ENCODE assay signal across 18 cellular contexts in genomic region chrX:8083276-8083675, GRCh38.
A peak's percentile ranks its signal among the peaks of the same experiment; 100 is the strongest.
DNase-seq lines count a peak whose midpoint lies in the region; ATAC-seq and TF ChIP-seq lines count a peak whose summit lies in the region.
"Had no signal": no experiment of that assay in that cellular context is flagged by ENCODE, and none has a peak within 500 bp of the region (broad histone marks: within the 10 kb centered on the region; RNA-seq: fewer than 3 reads in every experiment).

No MANE protein-coding gene starts in this region.

- no peak overlapping the region for H3K4me3 Mint-ChIP-seq in mesothelial cell of epicardium
- H3K4me3 Mint-ChIP-seq: CD4-positive, CD25-positive, alpha-beta regulatory T cell had no signal

- H3K27me3 ChIP-seq in A673 (replicated peaks; ENCODE audit: insufficient read depth, low read depth, low read length, poor library complexity) (no peaks in the 10 kb centered on the region), esophagus muscularis mucosa (no peaks in the 10 kb centered on the region)

- BruUV-seq in A673 (replicated peaks; lab: Mats Ljungman, UMichigan) = no TSS peak

- POLR2A ChIA-PET in A673 (lab: Charles Lee; ENCODE audit: low non-redundant PET) = interaction anchor here (0.7 kb wide), 1 partner anchor 14 kb away, joined by 4 read pairs; no protein-coding TSS in a partner anchor

- no peak for TF ChIP-seq CTCF in A673 (conservative IDR thresholded peaks at IDR 0.05; ENCODE audit: low read depth, low read length)
- TF ChIP-seq CTCF in esophagus muscularis mucosa (IDR thresholded peaks at IDR 0.05) = no peak
- no peak for TF ChIP-seq CTCF in mesothelial cell of epicardium (IDR thresholded peaks at IDR 0.05; ENCODE audit: unreplicated experiment)

- peaks cover 33% of the 10 kb centered on the region for H3K4me1 Mint-ChIP-seq in mesothelial cell of epicardium
- H3K4me1 Mint-ChIP-seq: CD4-positive, CD25-positive, alpha-beta regulatory T cell had no signal

- peaks cover 4% of the 10 kb centered on the region for H3K27me3 Mint-ChIP-seq in mesothelial cell of epicardium (ENCODE audit: low read depth)
- H3K27me3 Mint-ChIP-seq: CD4-positive, CD25-positive, alpha-beta regulatory T cell had no signal

- TF ChIP-seq POLR2A in esophagus muscularis mucosa (IDR thresholded peaks at IDR 0.05; ENCODE audit: low read depth) = no peak

- H3K9me3 ChIP-seq in A673 (ENCODE audit: low read depth, low read length, poor library complexity, severe bottlenecking) (no peaks in the 10 kb centered on the region), esophagus muscularis mucosa (no peaks in the 10 kb centered on the region)

- H3K4me3 ChIP-seq in A673 (ENCODE audit: low read depth, low read length, poor library complexity, severe bottlenecking) (no peak overlapping the region), esophagus muscularis mucosa (no peak overlapping the region)

- no peaks in the 10 kb centered on the region for H3K4me1 ChIP-seq in A673 (ENCODE audit: insufficient read depth, low read length, poor library complexity, severe bottlenecking)
- H3K4me1 ChIP-seq in esophagus muscularis mucosa = peaks cover 0 to 15% (median 4%) of the 10 kb centered on the region in 4 donors

- TF ChIP-seq EP300 in esophagus muscularis mucosa (IDR thresholded peaks at IDR 0.05) = no peak

- CTCF ChIA-PET in A673 (lab: Charles Lee) = no interaction called here

- peak; percentile 4 for DNase-seq in A673 (ENCODE audit: low spot score)
- peak; percentile 81 for DNase-seq in amniotic epithelial cell (ENCODE audit: low read depth)
- DNase-seq in esophagus muscularis mucosa (ENCODE audit: extremely low spot score) = no peak
- no peak for DNase-seq in mesothelial cell of epicardium (ENCODE audit: low spot score in 2 of 2, unreplicated experiment in 2 of 2)
- DNase-seq in UCSD-AML1 (lab: John Stamatoyannopoulos, UW; ENCODE audit: unreplicated experiment) = no peak
- no peak for DNase-seq in dermis blood vessel endothelial cell
- DNase-seq: ACHN; CD4-positive, CD25-positive, alpha-beta regulatory T cell; DMS53; HCEC 1CT; NCI-H1048; NCI-H446 treated with DMSO at 0.1 percent for 48 hours; NCI-H526 treated with DMSO at 0.1 percent for 48 hours; RPMI8226; SHP77 had no signal

- H3K36me3 ChIP-seq in A673 (ENCODE audit: insufficient read depth, low read length, poor library complexity, severe bottlenecking) (no peaks in the 10 kb centered on the region), esophagus muscularis mucosa (no peaks in the 10 kb centered on the region)

- WGBS in esophagus muscularis mucosa = 30% methylated on average over 3 of the region's 3 CpGs

- no peaks in the 10 kb centered on the region for H3K36me3 Mint-ChIP-seq in mesothelial cell of epicardium
- H3K36me3 Mint-ChIP-seq: CD4-positive, CD25-positive, alpha-beta regulatory T cell had no signal

- peak overlapping the region; percentile 82 for H3K27ac Mint-ChIP-seq in mesothelial cell of epicardium
- H3K27ac Mint-ChIP-seq: CD4-positive, CD25-positive, alpha-beta regulatory T cell had no signal

- no peak overlapping the region for H3K27ac ChIP-seq in A673 (ENCODE audit: low read depth, low read length, poor library complexity, severe bottlenecking)
- peak overlapping the region in 3 of 4 donors; percentile 40 to 54 (median 43) for H3K27ac ChIP-seq in esophagus muscularis mucosa (replicated peaks in 1 of 4)
- H3K27ac ChIP-seq: 22Rv1 had no signal

- ATAC-seq in HG02759 (IDR thresholded peaks at IDR 0.05; ENCODE audit: unreplicated experiment) = no peak
- ATAC-seq in HG02840 (IDR thresholded peaks at IDR 0.05; ENCODE audit: low FRiP score, unreplicated experiment) = no peak

- peaks cover 4% of the 10 kb centered on the region for H3K9me3 Mint-ChIP-seq in mesothelial cell of epicardium

- intact Hi-C loops in A673 (cut with micrococcal nuclease; ENCODE audit: unreplicated experiment) = no loop called here
- intact Hi-C loops in esophagus muscularis mucosa (cut with DNase I) = no loop called here

Comparison
In these comparisons a context has a peak if more than half of its experiments do, and no peak if none do; other contexts are left out.
1. DNase-seq: peak in A673 (single experiment) and amniotic epithelial cell (single experiment); none in esophagus muscularis mucosa (single experiment), mesothelial cell of epicardium (0 of 2), UCSD-AML1 (single experiment) and dermis blood vessel endothelial cell (single experiment).